ENCODE assay signal across 8 cellular contexts in the genomic region with DNA sequence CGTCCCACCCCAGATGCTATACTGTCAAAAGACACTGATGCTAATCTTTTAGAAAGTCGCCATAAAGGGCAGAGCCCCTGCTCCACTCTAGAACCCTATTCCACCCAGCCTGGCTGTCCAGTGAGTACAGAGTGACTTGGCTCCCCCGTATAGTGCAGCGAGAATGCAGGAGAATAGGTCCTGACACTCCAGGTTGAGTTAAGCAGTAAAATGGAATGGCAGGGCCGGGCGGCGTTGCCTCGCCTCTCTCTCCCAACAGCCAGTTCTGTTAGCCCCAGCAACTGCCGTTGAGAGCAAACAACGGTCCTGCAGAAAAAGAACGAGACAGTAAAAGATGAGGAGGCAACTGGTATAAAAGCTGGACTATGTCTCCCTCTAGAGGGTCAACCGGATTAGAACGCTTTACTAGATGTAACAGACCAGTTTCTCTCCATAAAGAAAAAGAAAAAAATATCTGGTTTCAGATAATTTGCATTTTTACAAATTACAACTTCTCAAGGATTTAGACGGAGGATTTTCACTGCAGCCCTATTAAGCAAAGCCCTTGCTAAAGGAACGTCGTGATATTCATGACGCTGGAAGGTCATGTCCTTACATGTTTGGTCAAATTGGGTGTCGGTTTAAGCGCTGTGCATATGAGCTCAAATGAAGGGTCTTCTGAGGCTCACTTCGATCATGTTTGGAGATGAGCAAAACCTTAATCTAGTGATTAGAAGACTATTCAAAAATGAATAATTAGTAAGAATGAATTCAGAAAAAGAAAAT.
DNase-seq lines count a peak whose midpoint lies in the region; ATAC-seq and TF ChIP-seq lines count a peak whose summit lies in the region.

No MANE protein-coding gene starts in this region.

- peak overlapping the region; percentile 55 for H3K4me2 ChIP-seq in Loucy (ENCODE audit: low read depth, low read length, poor library complexity, severe bottlenecking)

- peaks cover 6% of the 10 kb centered on the region for H3K4me1 Mint-ChIP-seq in glutamatergic neuron (ENCODE audit: low read depth, unreplicated experiment)

- H3K9me2 ChIP-seq in Loucy (replicated peaks; ENCODE audit: low read depth, low read length) = no peaks in the 10 kb centered on the region

- CTCF ChIA-PET in GM10248 (lab: Yijun Ruan, JAX) (interaction anchor here (0.8 to 2.3 kb wide), 10 partner anchors 8 to 142 kb away, joined by 3 to 24 read pairs (median 6); no protein-coding TSS in a partner anchor), HEK293 (lab: Yijun Ruan, JAX) (interaction anchor here (0.5 to 1.3 kb wide), 7 partner anchors 17 to 1049 kb away, joined by 3 to 12 read pairs (median 3); no protein-coding TSS in a partner anchor)

- no peaks in the 10 kb centered on the region for H3K79me2 ChIP-seq in Loucy (ENCODE audit: insufficient read depth, low read length)

- H3K27ac Mint-ChIP-seq in activated naive CD4-positive, alpha-beta T cell treated with anti-CD3 and anti-CD28 coated beads, Interleukin-2, amount 50 U/mL, for 72 hours = peak overlapping the region in 1 of 2 donors; percentile 50
- no peak overlapping the region for H3K27ac Mint-ChIP-seq in glutamatergic neuron (ENCODE audit: unreplicated experiment)

- H3K4me3 ChIP-seq in HEK293 (ENCODE audit: low read depth, low read length) (peak overlapping the region; percentile 11), Loucy (ENCODE audit: low read length, poor library complexity, severe bottlenecking) (peak overlapping the region; percentile 42)

- no peaks in the 10 kb centered on the region for H3K27me3 ChIP-seq in Loucy (ENCODE audit: insufficient read depth, low read length, poor library complexity, severe bottlenecking)

- TF ChIP-seq CTCF in GM10248 (IDR thresholded peaks at IDR 0.05; ENCODE audit: control extremely low read depth, extremely low read depth, low read depth, missing control alignments) = peak; percentile 73
- TF ChIP-seq CTCF in HEK293 (tag by site-specific recombination; IDR thresholded peaks at IDR 0.05) = peak; percentile 47
- TF ChIP-seq CTCF in Loucy (conservative IDR thresholded peaks at IDR 0.05; ENCODE audit: low read length) = peak; percentile 85
- TF ChIP-seq CTCF in glutamatergic neuron (IDR thresholded peaks at IDR 0.05; ENCODE audit: partially characterized antibody, unreplicated experiment) = peak; percentile 68
- no peak for TF ChIP-seq CTCF in omental fat pad (IDR thresholded peaks at IDR 0.05)

- peak overlapping the region; percentile 94 for H2AFZ ChIP-seq in Loucy (ENCODE audit: low read length)

- no peaks in the 10 kb centered on the region for H3K9me3 Mint-ChIP-seq in activated naive CD4-positive, alpha-beta T cell treated with anti-CD3 and anti-CD28 coated beads, Interleukin-2, amount 50 U/mL, for 72 hours
- H3K9me3 Mint-ChIP-seq in glutamatergic neuron (ENCODE audit: unreplicated experiment) = no peaks in the 10 kb centered on the region

- H3K27ac ChIP-seq in HEK293 (ENCODE audit: extremely low read depth, low read depth, low read length) = no peak overlapping the region

- peak overlapping the region; percentile 62 for H3K9ac ChIP-seq in Loucy (ENCODE audit: low read depth, low read length, poor library complexity, severe bottlenecking)

- peak; percentile 84 to 90 for ATAC-seq in activated naive CD4-positive, alpha-beta T cell treated with anti-CD3 and anti-CD28 coated beads, Interleukin-2, amount 50 U/mL, for 72 hours
- peak; percentile 91 for ATAC-seq in omental fat pad (ENCODE audit: low FRiP score)

- POLR2A ChIA-PET in GM10248 (lab: Yijun Ruan, JAX) = no interaction called here
- POLR2A ChIA-PET in HEK293 (lab: Yijun Ruan, JAX) = no interaction called here

- H3F3A ChIP-seq in Loucy (ENCODE audit: low read depth) = no peaks in the 10 kb centered on the region

- H3K9me3 ChIP-seq in HEK293 (ENCODE audit: control insufficient read depth, insufficient read depth, low read depth, low read length) = no peaks in the 10 kb centered on the region
- H3K9me3 ChIP-seq in Loucy (ENCODE audit: insufficient read depth, low read depth, low read length) = peaks cover 9% of the 10 kb centered on the region; the same call in 1 of the 2 replicates

- no peaks in the 10 kb centered on the region for H4K20me1 ChIP-seq in Loucy (ENCODE audit: insufficient read depth, low read length, poor library complexity, severe bottlenecking)

- H3K4me3 Mint-ChIP-seq in glutamatergic neuron (ENCODE audit: unreplicated experiment) = peak overlapping the region; percentile 93

- no peaks in the 10 kb centered on the region for H3K36me3 ChIP-seq in HEK293 (ENCODE audit: control insufficient read depth in 2 of 2, insufficient read depth in 1 of 2, low read length in 2 of 2)
- no peaks in the 10 kb centered on the region; the same call in 1 of the 2 replicates for H3K36me3 ChIP-seq in Loucy (ENCODE audit: insufficient read depth, low read length)

- DNase-seq in GM10248 (ENCODE audit: extremely low spot score) (peak; percentile 74), RPMI8226 (peak; percentile 66), glutamatergic neuron (peak; percentile 45), omental fat pad (ENCODE audit: low spot score) (no peak), cerebellar nuclear complex (lab: John Stamatoyannopoulos, UW) (no peak)
- DNase-seq in activated naive CD4-positive, alpha-beta T cell treated with anti-CD3 and anti-CD28 coated beads, Interleukin-2, amount 50 U/mL, for 72 hours (ENCODE audit: low spot score in 2 of 2) = peak; percentile 45 to 54

- peaks cover 0 to 5% of the 10 kb centered on the region in 2 donors for H3K36me3 Mint-ChIP-seq in activated naive CD4-positive, alpha-beta T cell treated with anti-CD3 and anti-CD28 coated beads, Interleukin-2, amount 50 U/mL, for 72 hours
- no peaks in the 10 kb centered on the region for H3K36me3 Mint-ChIP-seq in glutamatergic neuron (ENCODE audit: unreplicated experiment)

- H3K27me3 Mint-ChIP-seq in glutamatergic neuron (ENCODE audit: unreplicated experiment) = peaks cover 3% of the 10 kb centered on the region

- H3K4me1 ChIP-seq in HEK293 (ENCODE audit: control insufficient read depth, insufficient read depth, low read length) (peaks cover 6% of the 10 kb centered on the region; the same call in 1 of the 2 replicates), Loucy (ENCODE audit: insufficient read depth, low read length, poor library complexity, severe bottlenecking) (peaks cover 10% of the 10 kb centered on the region)

TF ChIP-seq in HEK293, 187 proteins besides CTCF, POLR2A, EP300 and RAD21 (continues in another document):
- peak; percentile 99 for TF ChIP-seq ZNF654 (tag by site-specific recombination; IDR thresholded peaks at IDR 0.05; ENCODE audit: low read depth)
- peak; percentile 85 for TF ChIP-seq ZNF596 (tag by site-specific recombination; IDR thresholded peaks at IDR 0.05)
- TF ChIP-seq, protein P1, sequence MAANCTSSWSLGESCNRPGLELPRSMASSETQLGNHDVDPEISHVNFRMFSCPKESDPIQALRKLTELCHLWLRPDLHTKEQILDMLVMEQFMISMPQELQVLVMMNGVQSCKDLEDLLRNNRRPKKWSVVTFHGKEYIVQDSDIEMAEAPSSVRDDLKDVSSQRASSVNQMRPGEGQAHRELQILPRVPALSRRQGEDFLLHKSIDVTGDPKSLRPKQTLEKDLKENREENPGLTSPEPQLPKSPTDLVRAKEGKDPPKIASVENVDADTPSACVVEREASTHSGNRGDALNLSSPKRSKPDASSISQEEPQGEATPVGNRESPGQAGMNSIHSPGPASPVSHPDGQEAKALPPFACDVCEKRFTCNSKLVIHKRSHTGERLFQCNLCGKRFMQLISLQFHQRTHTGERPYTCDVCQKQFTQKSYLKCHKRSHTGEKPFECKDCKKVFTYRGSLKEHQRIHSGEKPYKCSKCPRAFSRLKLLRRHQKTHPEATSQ (tag by site-specific recombination; IDR thresholded peaks at IDR 0.05) = no peak
- TF ChIP-seq ZNF658 (tag by site-specific recombination; IDR thresholded peaks at IDR 0.05) = no peak
- TF ChIP-seq ZNF114 (tag by site-specific recombination; IDR thresholded peaks at IDR 0.05) = no peak
- TF ChIP-seq ZNF664 (tag by site-specific recombination; IDR thresholded peaks at IDR 0.05) = no peak
- TF ChIP-seq, protein P2, sequence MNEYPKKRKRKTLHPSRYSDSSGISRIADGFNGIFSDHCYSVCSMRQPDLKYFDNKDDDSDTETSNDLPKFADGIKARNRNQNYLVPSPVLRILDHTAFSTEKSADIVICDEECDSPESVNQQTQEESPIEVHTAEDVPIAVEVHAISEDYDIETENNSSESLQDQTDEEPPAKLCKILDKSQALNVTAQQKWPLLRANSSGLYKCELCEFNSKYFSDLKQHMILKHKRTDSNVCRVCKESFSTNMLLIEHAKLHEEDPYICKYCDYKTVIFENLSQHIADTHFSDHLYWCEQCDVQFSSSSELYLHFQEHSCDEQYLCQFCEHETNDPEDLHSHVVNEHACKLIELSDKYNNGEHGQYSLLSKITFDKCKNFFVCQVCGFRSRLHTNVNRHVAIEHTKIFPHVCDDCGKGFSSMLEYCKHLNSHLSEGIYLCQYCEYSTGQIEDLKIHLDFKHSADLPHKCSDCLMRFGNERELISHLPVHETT (tag by site-specific recombination; IDR thresholded peaks at IDR 0.05) = no peak
- TF ChIP-seq ZNF184 (tag by site-specific recombination; IDR thresholded peaks at IDR 0.05) = no peak
- TF ChIP-seq, protein P3, sequence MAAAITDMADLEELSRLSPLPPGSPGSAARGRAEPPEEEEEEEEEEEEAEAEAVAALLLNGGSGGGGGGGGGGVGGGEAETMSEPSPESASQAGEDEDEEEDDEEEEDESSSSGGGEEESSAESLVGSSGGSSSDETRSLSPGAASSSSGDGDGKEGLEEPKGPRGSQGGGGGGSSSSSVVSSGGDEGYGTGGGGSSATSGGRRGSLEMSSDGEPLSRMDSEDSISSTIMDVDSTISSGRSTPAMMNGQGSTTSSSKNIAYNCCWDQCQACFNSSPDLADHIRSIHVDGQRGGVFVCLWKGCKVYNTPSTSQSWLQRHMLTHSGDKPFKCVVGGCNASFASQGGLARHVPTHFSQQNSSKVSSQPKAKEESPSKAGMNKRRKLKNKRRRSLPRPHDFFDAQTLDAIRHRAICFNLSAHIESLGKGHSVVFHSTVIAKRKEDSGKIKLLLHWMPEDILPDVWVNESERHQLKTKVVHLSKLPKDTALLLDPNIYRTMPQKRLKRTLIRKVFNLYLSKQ (tag by site-specific recombination; IDR thresholded peaks at IDR 0.05; ENCODE audit: borderline replicate concordance) = no peak
- TF ChIP-seq, protein P4, sequence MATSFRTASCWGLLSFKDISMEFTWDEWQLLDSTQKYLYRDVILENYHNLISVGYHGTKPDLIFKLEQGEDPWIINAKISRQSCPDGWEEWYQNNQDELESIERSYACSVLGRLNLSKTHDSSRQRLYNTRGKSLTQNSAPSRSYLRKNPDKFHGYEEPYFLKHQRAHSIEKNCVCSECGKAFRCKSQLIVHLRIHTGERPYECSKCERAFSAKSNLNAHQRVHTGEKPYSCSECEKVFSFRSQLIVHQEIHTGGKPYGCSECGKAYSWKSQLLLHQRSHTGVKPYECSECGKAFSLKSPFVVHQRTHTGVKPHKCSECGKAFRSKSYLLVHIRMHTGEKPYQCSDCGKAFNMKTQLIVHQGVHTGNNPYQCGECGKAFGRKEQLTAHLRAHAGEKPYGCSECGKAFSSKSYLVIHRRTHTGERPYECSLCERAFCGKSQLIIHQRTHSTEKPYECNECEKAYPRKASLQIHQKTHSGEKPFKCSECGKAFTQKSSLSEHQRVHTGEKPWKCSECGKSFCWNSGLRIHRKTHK (tag by site-specific recombination; IDR thresholded peaks at IDR 0.05) = no peak

Comparison
In these comparisons a context has a peak if more than half of its experiments do, and no peak if none do; other contexts are left out.
1. DNase-seq: peak in GM10248 (single experiment), RPMI8226 (single experiment), activated naive CD4-positive, alpha-beta T cell treated with anti-CD3 and anti-CD28 coated beads, Interleukin-2, amount 50 U/mL, for 72 hours (2 of 2) and glutamatergic neuron (single experiment); none in omental fat pad (single experiment) and cerebellar nuclear complex (0 of 2).
2. CTCF ChIP-seq: peak in GM10248 (single experiment), HEK293 (single experiment), Loucy (single experiment) and glutamatergic neuron (single experiment); none in omental fat pad (0 of 3).